In the genomic region with DNA sequence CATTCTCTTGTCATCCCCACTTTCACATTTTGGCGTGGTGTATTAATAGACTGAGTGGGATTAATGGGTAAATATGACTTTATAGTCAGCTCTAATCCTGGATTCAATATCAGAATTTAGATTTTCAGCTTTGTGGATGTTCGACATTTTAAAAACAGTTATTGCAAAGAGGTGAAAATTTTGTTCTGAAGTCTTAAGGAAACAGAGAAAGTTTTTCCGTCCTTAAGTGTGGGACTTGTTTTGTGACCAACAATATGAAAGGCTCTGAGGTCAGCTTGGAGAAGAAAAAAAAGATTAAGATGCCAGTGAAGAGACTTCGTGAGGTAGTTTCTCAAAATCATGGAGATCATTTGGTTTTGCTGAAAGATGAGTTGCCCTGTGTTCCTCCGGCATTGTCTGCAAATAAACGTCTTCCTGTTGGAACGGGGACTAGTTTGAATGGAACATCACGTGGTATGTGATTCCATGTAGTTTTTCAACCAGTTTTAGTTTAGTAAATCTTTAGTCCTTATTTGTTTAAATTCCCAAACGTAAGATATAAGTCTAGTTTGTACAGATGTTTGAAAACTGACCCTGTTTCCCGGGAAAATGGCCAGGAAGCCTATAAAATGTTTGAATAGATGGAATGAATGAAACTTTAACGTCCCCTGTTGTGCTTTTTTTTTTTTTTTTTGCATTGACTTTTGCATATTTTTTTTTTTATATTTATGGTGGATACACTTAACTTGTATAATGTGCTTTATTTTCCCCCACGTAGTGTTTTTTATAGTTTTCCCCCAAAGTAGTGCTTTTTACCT, we compare ENCODE assay signal across 8 cellular contexts. TPM values are rescaled to one million over a fixed set of nuclear protein-coding genes. Genes with fewer than 3 reads are reported as not detected.
DNase-seq lines count a peak whose midpoint lies in the region; ATAC-seq, FAIRE-seq and TF ChIP-seq lines count a peak whose summit lies in the region.

No MANE protein-coding gene starts in this region.

- H3K9me3 Mint-ChIP-seq in stimulated activated naive CD8-positive, alpha-beta T cell treated with anti-CD3 and anti-CD28 coated beads, Interleukin-15, Interleukin-2, amounts not matched to agents 100 ng/mL and 50 ng/mL, for 24 hours = no peaks in the 10 kb centered on the region

- peak overlapping the region; percentile 88 for H3K4me2 ChIP-seq in OCI-LY1 (ENCODE audit: low read length)

- H3K4me3 ChIP-seq in OCI-LY1 (ENCODE audit: low read depth, low read length, poor library complexity, severe bottlenecking) (peak overlapping the region; percentile 80), bronchial epithelial cell (ENCODE audit: low read depth, low read length) (peak overlapping the region; percentile 69)

- H3K9me2 ChIP-seq in OCI-LY1 (ENCODE audit: low read depth, low read length) = no peaks in the 10 kb centered on the region

- H3K9ac ChIP-seq in OCI-LY1 (ENCODE audit: low read length) = peak overlapping the region; percentile 82

- H3K27me3 Mint-ChIP-seq in stimulated activated naive CD8-positive, alpha-beta T cell treated with anti-CD3 and anti-CD28 coated beads, Interleukin-15, Interleukin-2, amounts not matched to agents 100 ng/mL and 50 ng/mL, for 24 hours = peaks cover 4% of the 10 kb centered on the region

- H3K36me3 ChIP-seq in OCI-LY1 (ENCODE audit: insufficient read depth, low read length) (peaks cover 33% of the 10 kb centered on the region; the same call in 1 of the 2 replicates), bronchial epithelial cell (ENCODE audit: control insufficient read depth, insufficient read depth, low read length) (peaks cover 3% of the 10 kb centered on the region)

- no peaks in the 10 kb centered on the region for H3K9me3 ChIP-seq in OCI-LY1 (ENCODE audit: low read length)

- H3K4me1 ChIP-seq in OCI-LY1 (ENCODE audit: insufficient read depth, low read length, severe bottlenecking) = peaks cover 35% of the 10 kb centered on the region

- H3K27ac ChIP-seq in OCI-LY1 (ENCODE audit: low read depth, low read length, poor library complexity, severe bottlenecking) = peak overlapping the region; percentile 95

- TF ChIP-seq CTCF in OCI-LY1 (IDR thresholded peaks at IDR 0.05; ENCODE audit: low read length) (no peak), bronchial epithelial cell (IDR thresholded peaks at IDR 0.05; ENCODE audit: insufficient read depth, low read length, severe bottlenecking) (no peak)

- no peaks in the 10 kb centered on the region for H4K20me1 ChIP-seq in OCI-LY1 (ENCODE audit: insufficient read depth, low read length)

- H2AFZ ChIP-seq in OCI-LY1 (ENCODE audit: low read length) = peak overlapping the region; percentile 50; the same call in 1 of the 2 replicates

- H3K79me2 ChIP-seq in OCI-LY1 (ENCODE audit: insufficient read depth, low read length) = peaks cover 37% of the 10 kb centered on the region

- peak overlapping the region; percentile 96 for H3K4me3 Mint-ChIP-seq in stimulated activated naive CD8-positive, alpha-beta T cell treated with anti-CD3 and anti-CD28 coated beads, Interleukin-15, Interleukin-2, amounts not matched to agents 100 ng/mL and 50 ng/mL, for 24 hours

- peaks cover 61% of the 10 kb centered on the region for H3K4me1 Mint-ChIP-seq in stimulated activated naive CD8-positive, alpha-beta T cell treated with anti-CD3 and anti-CD28 coated beads, Interleukin-15, Interleukin-2, amounts not matched to agents 100 ng/mL and 50 ng/mL, for 24 hours (ENCODE audit: low read depth)

- no peak for ATAC-seq in HG02571 (IDR thresholded peaks at IDR 0.05; ENCODE audit: unreplicated experiment)

- H3F3A ChIP-seq in OCI-LY1 (ENCODE audit: insufficient read depth, low read length) = no peaks in the 10 kb centered on the region

- no peak for FAIRE-seq in bronchial epithelial cell (lab: Jason Lieb, UNC)

- peak; percentile 22 for DNase-seq in DMS 273 treated with DMSO at 0.1 percent for 48 hours (lab: John Stamatoyannopoulos, UW)
- DNase-seq in HUDEP-2 (lab: John Stamatoyannopoulos, UW; ENCODE audit: unreplicated experiment in 76 of 76) = peak in 47 of 76 experiments; percentile 1 to 58 (median 28)
- DNase-seq in bronchial epithelial cell (ENCODE audit: low read depth) = peak; percentile 63
- DNase-seq in kidney glomerular epithelial cell (lab: John Stamatoyannopoulos, UW) = peak; percentile 11
- no peak for DNase-seq in stimulated activated CD4-positive, alpha-beta T cell treated with anti-CD3 and anti-CD28 coated beads, Interleukin-4, amount 100 ng/mL, for 4 hours

- peaks cover 38% of the 10 kb centered on the region for H3K36me3 Mint-ChIP-seq in stimulated activated naive CD8-positive, alpha-beta T cell treated with anti-CD3 and anti-CD28 coated beads, Interleukin-15, Interleukin-2, amounts not matched to agents 100 ng/mL and 50 ng/mL, for 24 hours (ENCODE audit: low read depth)

- no peaks in the 10 kb centered on the region for H3K27me3 ChIP-seq in OCI-LY1 (ENCODE audit: insufficient read depth, low read length)
- H3K27me3 ChIP-seq in bronchial epithelial cell (ENCODE audit: control insufficient read depth, insufficient read depth, low read length) = no peaks in the 10 kb centered on the region

- peak overlapping the region; percentile 98 for H3K27ac Mint-ChIP-seq in stimulated activated naive CD8-positive, alpha-beta T cell treated with anti-CD3 and anti-CD28 coated beads, Interleukin-15, Interleukin-2, amounts not matched to agents 100 ng/mL and 50 ng/mL, for 24 hours

RNA-seq across cellular contexts. Expression of a gene that starts 0.7 kb away (rescaled TPM):
- 6.0 and 8.7 TPM in 2 replicates for total RNA-seq in bronchial epithelial cell

RNA-seq across cellular contexts. Expression of a gene that starts 0.9 kb away (rescaled TPM):
- total RNA-seq in bronchial epithelial cell = 15.5 and 18.3 TPM in 2 replicates

RNA-seq across cellular contexts. Expression of a gene that starts 32.5 kb away (rescaled TPM):
- total RNA-seq in bronchial epithelial cell = not detected in 2 replicates

Comparison
In these comparisons a context has a peak if more than half of its experiments do, and no peak if none do; other contexts are left out.
1. DNase-seq: peak in DMS 273 treated with DMSO at 0.1 percent for 48 hours (single experiment), HUDEP-2 (47 of 76), bronchial epithelial cell (single experiment) and kidney glomerular epithelial cell (single experiment); none in stimulated activated CD4-positive, alpha-beta T cell treated with anti-CD3 and anti-CD28 coated beads, Interleukin-4, amount 100 ng/mL, for 4 hours (0 of 2).